Comparison of ENCODE assay signal across 22 cellular contexts in the genomic region with DNA sequence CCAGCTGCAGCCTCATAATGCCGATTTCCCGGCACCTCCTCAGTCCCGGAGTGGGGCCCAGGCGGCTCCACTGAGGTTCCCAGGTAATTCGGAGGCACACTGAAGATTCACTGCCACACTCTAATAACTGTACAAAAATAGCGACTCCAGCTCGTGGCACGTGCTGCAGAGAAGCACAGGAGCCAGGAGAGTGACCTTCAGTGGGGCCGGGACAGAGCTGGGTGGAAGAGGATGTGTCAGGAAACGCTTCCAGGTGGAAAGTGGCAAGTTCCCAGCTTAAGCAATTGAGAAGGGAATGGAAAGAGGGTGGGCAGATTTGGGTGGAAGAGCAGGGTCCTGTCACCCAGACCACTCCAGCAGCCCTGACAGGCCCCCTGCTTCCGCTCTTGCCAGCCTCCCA.
"Had no signal": no experiment of that assay in that cellular context is flagged by ENCODE, and none has a peak within 500 bp of the region (broad histone marks: within the 10 kb centered on the region; RNA-seq: fewer than 3 reads in every experiment).

No MANE protein-coding gene starts in this region.

- FAIRE-seq: frontal cortex, islet of Langerhans had no signal

- H3K9me3 ChIP-seq: heart right ventricle, left lung, psoas muscle, spleen, stomach, thoracic aorta, transverse colon had no signal

- H3K4me3 ChIP-seq: coronary artery, heart right ventricle, left lung, lung, psoas muscle, spleen, stomach, thoracic aorta, transverse colon had no signal

- H3K4me3 Mint-ChIP-seq: naive thymus-derived CD4-positive, alpha-beta T cell had no signal

- H3K27me3 Mint-ChIP-seq: naive thymus-derived CD4-positive, alpha-beta T cell had no signal

- H3K27me3 ChIP-seq: heart right ventricle, left lung, spleen, stomach, transverse colon had no signal

- H3K27ac ChIP-seq: coronary artery, left lung, psoas muscle, spleen, stomach, thoracic aorta, transverse colon had no signal

- ATAC-seq: esophagus mucosa; left lung; naive thymus-derived CD4-positive, alpha-beta T cell; psoas muscle; sciatic nerve had no signal

- DNase-seq: effector CD4-positive, alpha-beta T cell; heart right ventricle; hypothalamus; left lung; mesendoderm; naive thymus-derived CD4-positive, alpha-beta T cell; psoas muscle; retina; spleen; stimulated activated CD4-positive, alpha-beta T cell treated with anti-CD3 and anti-CD28 coated beads, Interleukin-2, amount 100 ng/mL, for 24 hours; stimulated activated CD4-positive, alpha-beta T cell treated with anti-CD3 and anti-CD28 coated beads, Interleukin-4, amount 100 ng/mL, for 4 hours; stimulated activated naive CD4-positive, alpha-beta T cell; stomach; substantia nigra; transverse colon had no signal

- H3K36me3 ChIP-seq: heart right ventricle, left lung, thoracic aorta, transverse colon had no signal

- H3K36me3 Mint-ChIP-seq: naive thymus-derived CD4-positive, alpha-beta T cell had no signal
